ENCODE assay signal across 8 cellular contexts in genomic region chr6:108565893-108566292, GRCh38. TPM values are rescaled to one million over a fixed set of nuclear protein-coding genes. Genes with fewer than 3 reads are reported as not detected.
A peak's percentile ranks its signal among the peaks of the same experiment; 100 is the strongest.
DNase-seq lines count a peak whose midpoint lies in the region; ATAC-seq and TF ChIP-seq lines count a peak whose summit lies in the region.

No MANE protein-coding gene starts in this region.

- TF ChIP-seq POLR2A in breast epithelium (IDR thresholded peaks at IDR 0.05): no peak

- peaks cover 0 to 29% of the 10 kb centered on the region in 2 donors for H3K4me1 ChIP-seq in breast epithelium

- ATAC-seq in GM18517 (IDR thresholded peaks at IDR 0.05; ENCODE audit: unreplicated experiment) (peak; percentile 42), GM18873 (IDR thresholded peaks at IDR 0.05; ENCODE audit: low FRiP score, unreplicated experiment) (no peak), HG03097 (IDR thresholded peaks at IDR 0.05; ENCODE audit: low FRiP score, unreplicated experiment) (no peak)

- TF ChIP-seq CTCF in breast epithelium (IDR thresholded peaks at IDR 0.05) (peak in 1 of 3 donors; percentile 16), RWPE1 (conservative IDR thresholded peaks at IDR 0.05; ENCODE audit: low read depth) (no peak)

- DNase-seq in M059J (ENCODE audit: low read depth) (peak; percentile 81), breast epithelium (ENCODE audit: low spot score in 2 of 2) (peak in 1 of 2 donors; percentile 61), medulla oblongata (ENCODE audit: extremely low spot score) (peak; percentile 83), RWPE1 (ENCODE audit: low spot score) (no peak), iPS-NIHi7 (ENCODE audit: extremely low spot score) (no peak)

- peak overlapping the region; percentile 74 to 97 for H3K27ac ChIP-seq in breast epithelium
- no peak overlapping the region for H3K27ac ChIP-seq in RWPE1

- H3K36me3 ChIP-seq in breast epithelium: no peaks in the 10 kb centered on the region

- no peaks in the 10 kb centered on the region for H3K9me3 ChIP-seq in breast epithelium

- H3K27me3 ChIP-seq in breast epithelium: no peaks in the 10 kb centered on the region

- POLR2A ChIA-PET in RWPE1 (lab: Yijun Ruan, JAX; ENCODE audit: low non-redundant PET): no interaction called here

- H3K4me3 ChIP-seq in breast epithelium: peak overlapping the region in 2 of 3 donors; percentile 86 to 92

- intact Hi-C loops in breast epithelium (cut with DNase I; ENCODE audit: low total_unique reads): no loop called here

- CTCF ChIA-PET in RWPE1 (lab: Yijun Ruan, JAX): interaction anchor here (0.6 kb wide), 1 partner anchor 89 kb away, joined by 3 read pairs; no protein-coding TSS in a partner anchor

RNA-seq across cellular contexts. Expression of gene FOXO3, which starts 5.2 kb away (rescaled TPM):
- 22.9 and 34.1 TPM in 2 replicates for total RNA-seq in M059J (2014; rRNA removed; shearing (Covaris generic))
- 100 to 1,000 TPM; 107 to 181 (median 155) TPM for total RNA-seq in breast epithelium

Comparison
In these comparisons a context has a peak if more than half of its experiments do, and no peak if none do; other contexts are left out.
1. DNase-seq: peak in M059J (single experiment) and medulla oblongata (single experiment); none in RWPE1 (single experiment) and iPS-NIHi7 (single experiment).